Comparison of ENCODE assay signal across 8 cellular contexts in the genomic region with DNA sequence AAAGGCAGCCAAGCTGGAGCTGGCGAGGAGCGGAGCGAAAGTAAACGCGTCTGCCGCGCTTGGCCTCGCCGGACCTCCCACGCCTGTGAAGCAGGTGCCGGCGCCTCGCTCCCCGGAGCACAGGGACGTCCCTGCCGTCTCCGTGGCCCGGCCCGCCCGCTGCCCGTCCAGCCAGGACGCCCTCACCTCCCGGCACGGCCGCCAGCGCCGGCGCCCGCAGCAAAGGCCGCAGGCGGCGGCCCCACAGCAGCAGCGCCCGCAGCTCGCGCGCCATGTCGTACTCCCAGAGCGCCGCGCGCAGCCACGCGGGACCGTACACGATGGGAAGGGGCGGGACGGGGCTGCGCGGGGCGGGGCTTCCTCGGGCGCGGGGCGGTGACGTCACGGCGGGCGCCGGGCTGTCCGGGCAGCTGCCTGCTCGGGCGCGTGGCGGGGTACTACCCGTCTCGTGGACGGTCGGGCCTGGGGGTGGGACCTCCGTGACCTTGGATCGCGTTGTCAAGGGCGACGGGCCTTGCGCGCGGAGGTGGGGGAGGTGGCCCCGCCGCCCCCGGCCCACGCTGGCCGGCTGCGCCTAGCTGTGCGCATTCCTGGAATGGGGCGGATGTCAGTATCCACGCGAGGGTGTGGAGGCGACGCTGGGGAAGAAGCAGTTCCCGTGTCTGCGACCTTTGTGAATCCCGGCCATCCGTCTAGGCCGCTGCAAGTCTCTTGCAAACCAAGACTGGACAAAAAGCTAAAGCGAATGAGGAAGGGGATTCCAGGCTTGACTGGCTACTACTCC. TPM values are rescaled to one million over a fixed set of nuclear protein-coding genes. Genes with fewer than 3 reads are reported as not detected.
DNase-seq lines count a peak whose midpoint lies in the region; ATAC-seq and TF ChIP-seq lines count a peak whose summit lies in the region.

A gene (minus strand): TSS at position 290 of the 784 bp plus-strand sequence. CDS start 16 bp downstream, at position 274.

- H3K27ac ChIP-seq in KOPT-K1 (ENCODE audit: low read depth, low read length, poor library complexity, severe bottlenecking), result peak within 1 kb of the TSS; percentile 77

- peak within 1 kb of the TSS; percentile 83 for H3K27ac Mint-ChIP-seq in neural crest cell (ENCODE audit: unreplicated experiment)
- H3K27ac Mint-ChIP-seq in stimulated activated naive CD8-positive, alpha-beta T cell treated with anti-CD3 and anti-CD28 coated beads, Interleukin-15, amount 100 ng/mL, for 72 hours, result peak within 1 kb of the TSS; percentile 95 to 96

- H3K4me3 Mint-ChIP-seq in neural crest cell, result peak within 1 kb of the TSS; percentile 95
- peak within 1 kb of the TSS; percentile 91 to 93 for H3K4me3 Mint-ChIP-seq in stimulated activated naive CD8-positive, alpha-beta T cell treated with anti-CD3 and anti-CD28 coated beads, Interleukin-15, amount 100 ng/mL, for 72 hours

- H3K36me3 ChIP-seq in KOPT-K1 (ENCODE audit: insufficient read depth, low read length), result peaks cover 25% of the 10 kb centered on the region; the same call in 1 of the 2 replicates

- H3K9me3 ChIP-seq in KOPT-K1 (ENCODE audit: insufficient read depth, low read length, poor library complexity, severe bottlenecking), result no peaks in the 10 kb centered on the region

- DNase-seq in DMS79 (lab: John Stamatoyannopoulos, UW) (peak; percentile 15), SHP77 (lab: John Stamatoyannopoulos, UW) (peak; percentile 74 to 79), activated gamma-delta T cell (lab: John Stamatoyannopoulos, UW) (peak; percentile 93), fibroblast of villous mesenchyme (ENCODE audit: low read depth) (peak; percentile 85), neural crest cell (ENCODE audit: low read depth, low spot score) (peak; percentile 83)
- peak; percentile 86 to 91 for DNase-seq in stimulated activated naive CD8-positive, alpha-beta T cell treated with anti-CD3 and anti-CD28 coated beads, Interleukin-15, amount 100 ng/mL, for 72 hours

- H3K9me3 Mint-ChIP-seq in neural crest cell, result no peaks in the 10 kb centered on the region
- no peaks in the 10 kb centered on the region for H3K9me3 Mint-ChIP-seq in stimulated activated naive CD8-positive, alpha-beta T cell treated with anti-CD3 and anti-CD28 coated beads, Interleukin-15, amount 100 ng/mL, for 72 hours

- peaks cover 2% of the 10 kb centered on the region for H3K36me3 Mint-ChIP-seq in neural crest cell (ENCODE audit: low read depth)

- TF ChIP-seq CTCF in fibroblast of villous mesenchyme (IDR thresholded peaks at IDR 0.05; ENCODE audit: insufficient read depth, low read depth, low read length), result no peak
- no peak for TF ChIP-seq CTCF in neural crest cell (conservative IDR thresholded peaks at IDR 0.05)

- no peaks in the 10 kb centered on the region for H3K27me3 Mint-ChIP-seq in neural crest cell (ENCODE audit: low read depth)
- no peaks in the 10 kb centered on the region for H3K27me3 Mint-ChIP-seq in stimulated activated naive CD8-positive, alpha-beta T cell treated with anti-CD3 and anti-CD28 coated beads, Interleukin-15, amount 100 ng/mL, for 72 hours

- peaks cover 35% of the 10 kb centered on the region for H3K4me1 Mint-ChIP-seq in neural crest cell
- H3K4me1 Mint-ChIP-seq in stimulated activated naive CD8-positive, alpha-beta T cell treated with anti-CD3 and anti-CD28 coated beads, Interleukin-15, amount 100 ng/mL, for 72 hours, result peaks cover 54% of the 10 kb centered on the region

- H3K4me3 ChIP-seq in fibroblast of villous mesenchyme (ENCODE audit: low read depth, low read length), result peak within 1 kb of the TSS; percentile 96

- ATAC-seq in GM21723 (IDR thresholded peaks at IDR 0.05; ENCODE audit: unreplicated experiment), result peak; percentile 85
- peak; percentile 97 for ATAC-seq in stimulated activated naive CD8-positive, alpha-beta T cell treated with anti-CD3 and anti-CD28 coated beads, Interleukin-15, amount 100 ng/mL, for 72 hours

RNA-seq across cellular contexts. Expression of the gene that starts here (rescaled TPM):
- total RNA-seq in fibroblast of villous mesenchyme (59.6 and 63.8 TPM in 2 replicates), neural crest cell (152 and 154 TPM in 2 replicates)

Comparison
In these comparisons a context has a peak if more than half of its experiments do, and no peak if none do; other contexts are left out.
1. Peak in every context shown above with its lines: DNase-seq, ATAC-seq, H3K4me3 ChIP-seq and H3K27ac ChIP-seq.
2. DNase-seq: peak in every context shown above with its lines; median percentile 93 in activated gamma-delta T cell; 88 in stimulated activated naive CD8-positive, alpha-beta T cell treated with anti-CD3 and anti-CD28 coated beads, Interleukin-15, amount 100 ng/mL, for 72 hours; 85 in fibroblast of villous mesenchyme; 83 in neural crest cell; 76 in SHP77; 15 in DMS79.